Comparison of ENCODE assay signal across 1 cellular context in genomic region chr13:94917814-94918213, GRCh38.
TF ChIP-seq lines count a peak whose summit lies in the region.

No MANE protein-coding gene starts in this region.

TF ChIP-seq in GM23338, 12 proteins besides CTCF, POLR2A, EP300 and RAD21:
- TF ChIP-seq, protein P1, sequence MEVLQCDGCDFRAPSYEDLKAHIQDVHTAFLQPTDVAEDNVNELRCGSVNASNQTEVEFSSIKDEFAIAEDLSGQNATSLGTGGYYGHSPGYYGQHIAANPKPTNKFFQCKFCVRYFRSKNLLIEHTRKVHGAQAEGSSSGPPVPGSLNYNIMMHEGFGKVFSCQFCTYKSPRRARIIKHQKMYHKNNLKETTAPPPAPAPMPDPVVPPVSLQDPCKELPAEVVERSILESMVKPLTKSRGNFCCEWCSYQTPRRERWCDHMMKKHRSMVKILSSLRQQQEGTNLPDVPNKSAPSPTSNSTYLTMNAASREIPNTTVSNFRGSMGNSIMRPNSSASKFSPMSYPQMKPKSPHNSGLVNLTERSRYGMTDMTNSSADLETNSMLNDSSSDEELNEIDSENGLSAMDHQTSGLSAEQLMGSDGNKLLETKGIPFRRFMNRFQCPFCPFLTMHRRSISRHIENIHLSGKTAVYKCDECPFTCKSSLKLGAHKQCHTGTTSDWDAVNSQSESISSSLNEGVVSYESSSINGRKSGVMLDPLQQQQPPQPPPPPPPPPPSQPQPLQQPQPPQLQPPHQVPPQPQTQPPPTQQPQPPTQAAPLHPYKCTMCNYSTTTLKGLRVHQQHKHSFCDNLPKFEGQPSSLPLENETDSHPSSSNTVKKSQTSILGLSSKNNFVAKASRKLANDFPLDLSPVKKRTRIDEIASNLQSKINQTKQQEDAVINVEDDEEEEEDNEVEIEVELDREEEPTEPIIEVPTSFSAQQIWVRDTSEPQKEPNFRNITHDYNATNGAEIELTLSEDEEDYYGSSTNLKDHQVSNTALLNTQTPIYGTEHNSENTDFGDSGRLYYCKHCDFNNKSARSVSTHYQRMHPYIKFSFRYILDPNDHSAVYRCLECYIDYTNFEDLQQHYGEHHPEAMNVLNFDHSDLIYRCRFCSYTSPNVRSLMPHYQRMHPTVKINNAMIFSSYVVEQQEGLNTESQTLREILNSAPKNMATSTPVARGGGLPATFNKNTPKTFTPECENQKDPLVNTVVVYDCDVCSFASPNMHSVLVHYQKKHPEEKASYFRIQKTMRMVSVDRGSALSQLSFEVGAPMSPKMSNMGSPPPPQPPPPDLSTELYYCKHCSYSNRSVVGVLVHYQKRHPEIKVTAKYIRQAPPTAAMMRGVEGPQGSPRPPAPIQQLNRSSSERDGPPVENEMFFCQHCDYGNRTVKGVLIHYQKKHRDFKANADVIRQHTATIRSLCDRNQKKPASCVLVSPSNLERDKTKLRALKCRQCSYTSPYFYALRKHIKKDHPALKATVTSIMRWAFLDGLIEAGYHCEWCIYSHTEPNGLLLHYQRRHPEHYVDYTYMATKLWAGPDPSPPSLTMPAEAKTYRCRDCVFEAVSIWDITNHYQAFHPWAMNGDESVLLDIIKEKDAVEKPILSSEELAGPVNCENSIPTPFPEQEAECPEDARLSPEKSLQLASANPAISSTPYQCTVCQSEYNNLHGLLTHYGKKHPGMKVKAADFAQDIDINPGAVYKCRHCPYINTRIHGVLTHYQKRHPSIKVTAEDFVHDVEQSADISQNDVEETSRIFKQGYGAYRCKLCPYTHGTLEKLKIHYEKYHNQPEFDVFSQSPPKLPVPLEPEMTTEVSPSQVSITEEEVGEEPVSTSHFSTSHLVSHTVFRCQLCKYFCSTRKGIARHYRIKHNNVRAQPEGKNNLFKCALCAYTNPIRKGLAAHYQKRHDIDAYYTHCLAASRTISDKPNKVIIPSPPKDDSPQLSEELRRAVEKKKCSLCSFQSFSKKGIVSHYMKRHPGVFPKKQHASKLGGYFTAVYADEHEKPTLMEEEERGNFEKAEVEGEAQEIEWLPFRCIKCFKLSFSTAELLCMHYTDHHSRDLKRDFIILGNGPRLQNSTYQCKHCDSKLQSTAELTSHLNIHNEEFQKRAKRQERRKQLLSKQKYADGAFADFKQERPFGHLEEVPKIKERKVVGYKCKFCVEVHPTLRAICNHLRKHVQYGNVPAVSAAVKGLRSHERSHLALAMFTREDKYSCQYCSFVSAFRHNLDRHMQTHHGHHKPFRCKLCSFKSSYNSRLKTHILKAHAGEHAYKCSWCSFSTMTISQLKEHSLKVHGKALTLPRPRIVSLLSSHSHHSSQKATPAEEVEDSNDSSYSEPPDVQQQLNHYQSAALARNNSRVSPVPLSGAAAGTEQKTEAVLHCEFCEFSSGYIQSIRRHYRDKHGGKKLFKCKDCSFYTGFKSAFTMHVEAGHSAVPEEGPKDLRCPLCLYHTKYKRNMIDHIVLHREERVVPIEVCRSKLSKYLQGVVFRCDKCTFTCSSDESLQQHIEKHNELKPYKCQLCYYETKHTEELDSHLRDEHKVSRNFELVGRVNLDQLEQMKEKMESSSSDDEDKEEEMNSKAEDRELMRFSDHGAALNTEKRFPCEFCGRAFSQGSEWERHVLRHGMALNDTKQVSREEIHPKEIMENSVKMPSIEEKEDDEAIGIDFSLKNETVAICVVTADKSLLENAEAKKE (CRISPR knock-in tag; IDR thresholded peaks at IDR 0.05) = peak; percentile 67
- peak; percentile 79 for TF ChIP-seq REST (IDR thresholded peaks at IDR 0.05; ENCODE audit: unreplicated experiment)
- no peak for TF ChIP-seq JUNB (IDR thresholded peaks at IDR 0.05; ENCODE audit: unreplicated experiment)
